In the genomic region with DNA sequence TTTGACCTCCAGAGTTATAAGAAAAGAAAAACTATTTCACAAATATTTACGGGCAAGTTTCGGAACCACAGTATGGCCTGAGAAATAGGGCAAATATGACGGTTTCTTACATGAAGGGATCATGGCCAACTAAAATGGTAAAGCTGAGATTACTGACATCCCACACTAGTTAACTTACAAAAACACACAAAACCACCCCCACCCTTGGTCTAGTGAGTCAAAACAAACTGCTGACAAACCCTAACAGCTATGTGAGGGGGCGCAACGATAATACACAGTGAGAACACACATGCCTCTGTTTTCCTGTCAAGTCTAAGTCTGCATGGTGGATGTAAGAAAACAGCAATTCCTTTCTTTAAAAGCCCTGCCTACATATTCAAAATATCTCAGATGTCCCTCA, we compare ENCODE assay signal across 8 cellular contexts. TPM values are rescaled to one million over a fixed set of nuclear protein-coding genes. Genes with fewer than 3 reads are reported as not detected.
DNase-seq lines count a peak whose midpoint lies in the region; ATAC-seq, FAIRE-seq and TF ChIP-seq lines count a peak whose summit lies in the region.

No MANE protein-coding gene starts in this region.

- peaks cover 74% of the 10 kb centered on the region for H3K4me1 Mint-ChIP-seq in activated CD4-positive, alpha-beta memory T cell treated with anti-CD3 and anti-CD28 coated beads for 36 hours (ENCODE audit: low read depth)

- H3K9me3 ChIP-seq in HEK293 (ENCODE audit: control insufficient read depth, insufficient read depth, low read depth, low read length) (no peaks in the 10 kb centered on the region), HAP-1 (no peaks in the 10 kb centered on the region)

- H3K4me3 Mint-ChIP-seq in activated CD4-positive, alpha-beta memory T cell treated with anti-CD3 and anti-CD28 coated beads for 36 hours, result peak overlapping the region; percentile 58

- peak overlapping the region; percentile 80 for H3K27ac Mint-ChIP-seq in activated CD4-positive, alpha-beta memory T cell treated with anti-CD3 and anti-CD28 coated beads for 36 hours

- H3K9me3 Mint-ChIP-seq in activated CD4-positive, alpha-beta memory T cell treated with anti-CD3 and anti-CD28 coated beads for 36 hours, result no peaks in the 10 kb centered on the region

- no peaks in the 10 kb centered on the region for H3K27me3 Mint-ChIP-seq in activated CD4-positive, alpha-beta memory T cell treated with anti-CD3 and anti-CD28 coated beads for 36 hours

- H3K36me3 ChIP-seq in HEK293 (ENCODE audit: control insufficient read depth in 2 of 2, insufficient read depth in 1 of 2, low read length in 2 of 2) (no peaks in the 10 kb centered on the region; a peak in 1 of 3 replicates), HAP-1 (replicated peaks) (no peaks in the 10 kb centered on the region)

- CTCF ChIA-PET in HEK293 (lab: Yijun Ruan, JAX), result interaction anchor here (0.6 kb wide), 1 partner anchor 33 kb away, joined by 3 read pairs; no protein-coding TSS in a partner anchor
- CTCF ChIA-PET in activated CD4-positive, alpha-beta memory T cell treated with anti-CD3 and anti-CD28 coated beads for 36 hours (lab: Charles Lee), result interaction anchor here (0.6 to 2.1 kb wide), 6 partner anchors 10 to 773 kb away, joined by 3 to 10 read pairs (median 3); a partner anchor contains a TSS

- POLR2A ChIA-PET in HEK293 (lab: Yijun Ruan, JAX), result interaction anchor here (0.8 kb wide), 1 partner anchor 200 kb away, joined by 3 read pairs; no protein-coding TSS in a partner anchor
- POLR2A ChIA-PET in activated CD4-positive, alpha-beta memory T cell treated with anti-CD3 and anti-CD28 coated beads for 36 hours (lab: Charles Lee), result interaction anchor here (0.6 to 4.0 kb wide), 13 partner anchors 9 to 587 kb away, joined by 3 to 23 read pairs (median 5); a partner anchor contains a TSS

- H3K27ac ChIP-seq in HEK293 (ENCODE audit: extremely low read depth, low read depth, low read length), result no peak overlapping the region

- H3K27me3 ChIP-seq in HAP-1 (ENCODE audit: low read depth), result no peaks in the 10 kb centered on the region

- in situ Hi-C loops in HAP-1 (cut with MboI; ENCODE audit: low sequenced_read_pairs), result no loop called here

- H3K4me1 ChIP-seq in HEK293 (ENCODE audit: control insufficient read depth, insufficient read depth, low read length) (no peaks in the 10 kb centered on the region), HAP-1 (peaks cover 11% of the 10 kb centered on the region)

- H3K36me3 Mint-ChIP-seq in activated CD4-positive, alpha-beta memory T cell treated with anti-CD3 and anti-CD28 coated beads for 36 hours, result peaks cover 52% of the 10 kb centered on the region

- peak; percentile 59 for ATAC-seq in GM18502 (IDR thresholded peaks at IDR 0.05; ENCODE audit: poor library complexity, unreplicated experiment)

- H3K4me3 ChIP-seq in HEK293 (ENCODE audit: low read depth, low read length) (no peak overlapping the region), HAP-1 (no peak overlapping the region)

- intact Hi-C loops in activated CD4-positive, alpha-beta memory T cell treated with anti-CD3 and anti-CD28 coated beads for 36 hours (cut with micrococcal nuclease), result loop anchor here (1.0 to 2.0 kb wide), 5 partner anchors 14 to 592 kb away; no protein-coding TSS in a partner anchor

- TF ChIP-seq CTCF in HEK293 (tag by site-specific recombination; IDR thresholded peaks at IDR 0.05), result no peak

- FAIRE-seq in RCC 7860 (lab: Jason Lieb, UNC), result no peak

- DNase-seq in activated CD4-positive, alpha-beta memory T cell treated with anti-CD3 and anti-CD28 coated beads for 36 hours, result peak; percentile 78
- peak; percentile 56 for DNase-seq in kidney glomerular epithelial cell (lab: John Stamatoyannopoulos, UW)
- no peak for DNase-seq in HAP-1 (ENCODE audit: low spot score in 2 of 2)
- no peak for DNase-seq in NCI-H69 (lab: John Stamatoyannopoulos, UW)
- no peak for DNase-seq in GM19240 (ENCODE audit: insufficient read length, low spot score)
- no peak for DNase-seq in RCC 7860 (ENCODE audit: low spot score)

TF ChIP-seq in HEK293, 187 proteins besides CTCF, POLR2A, EP300 and RAD21:
- TF ChIP-seq EGR2 (tag by site-specific recombination; IDR thresholded peaks at IDR 0.05; ENCODE audit: low read depth), result peak; percentile 86
- no peak for TF ChIP-seq ZNF10 (tag by site-specific recombination; IDR thresholded peaks at IDR 0.05)
- TF ChIP-seq ZFHX2 (tag by site-specific recombination; conservative IDR thresholded peaks at IDR 0.05), result peak; percentile 80
- TF ChIP-seq GLIS1 (tag by site-specific recombination; IDR thresholded peaks at IDR 0.05), result no peak

RNA-seq across cellular contexts. Expression of a gene that starts 32.3 kb away (rescaled TPM):
- total RNA-seq in activated CD4-positive, alpha-beta memory T cell treated with anti-CD3 and anti-CD28 coated beads for 36 hours, result 10 to 100 TPM; 86.1 to 88.2 TPM

Comparison
In these comparisons a context has a peak if more than half of its experiments do, and no peak if none do; other contexts are left out.
1. DNase-seq: peak in activated CD4-positive, alpha-beta memory T cell treated with anti-CD3 and anti-CD28 coated beads for 36 hours (single experiment) and kidney glomerular epithelial cell (single experiment); none in HAP-1 (0 of 2), NCI-H69 (single experiment), GM19240 (single experiment) and RCC 7860 (single experiment).